ENCODE assay signal across 1 cellular context in the genomic region with DNA sequence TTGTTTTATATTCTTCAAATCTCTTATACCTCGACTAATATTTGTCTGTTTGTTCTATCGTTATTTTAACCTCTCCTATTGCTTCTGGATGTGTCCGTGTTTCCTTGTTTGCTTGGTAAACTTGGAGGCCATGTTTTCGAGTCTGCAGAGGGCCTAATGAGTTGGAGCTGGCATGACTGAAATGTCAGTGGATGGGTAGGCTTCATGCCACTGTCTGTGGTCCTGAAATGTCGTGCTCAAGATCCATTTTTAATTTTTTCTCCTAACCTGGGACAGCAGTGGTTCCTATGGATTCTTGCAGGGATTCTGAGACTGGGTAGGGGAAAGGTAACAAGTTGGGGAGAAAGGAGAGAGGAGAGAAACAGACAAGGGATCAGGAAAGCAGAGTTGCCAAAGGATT.
TF ChIP-seq lines count a peak whose summit lies in the region.

No MANE protein-coding gene starts in this region.

TF ChIP-seq in K562, 482 proteins besides CTCF, POLR2A, EP300 and RAD21 (continued from another document):
- TF ChIP-seq MIER1 (IDR thresholded peaks at IDR 0.05; ENCODE audit: low read depth) = peak; percentile 65; the same call in 1 of the 2 replicates
